Comparison of ENCODE assay signal across 35 cellular contexts in the genomic region with DNA sequence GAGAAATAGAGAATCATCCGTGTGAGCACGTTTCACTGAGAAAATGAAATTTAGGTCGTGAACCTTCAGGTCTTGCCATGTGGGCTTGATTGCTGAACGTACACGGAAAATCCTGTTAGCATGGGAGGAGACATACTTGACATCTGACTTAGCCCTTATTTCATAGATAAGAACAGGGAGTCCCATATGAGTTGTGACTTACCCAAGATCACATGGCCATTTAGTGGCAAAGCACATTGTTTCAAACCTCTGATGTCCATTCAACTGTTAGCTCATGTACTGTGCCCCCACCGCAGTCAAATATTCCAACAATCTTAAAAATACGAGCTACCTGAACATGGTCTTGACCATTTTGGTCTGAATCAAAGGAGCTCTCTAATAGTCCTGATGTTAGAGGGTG.
"Had no signal": no experiment of that assay in that cellular context is flagged by ENCODE, and none has a peak within 500 bp of the region (broad histone marks: within the 10 kb centered on the region; RNA-seq: fewer than 3 reads in every experiment).

No MANE protein-coding gene starts in this region.

- H3K9ac ChIP-seq: KMS-11 had no signal

- H3K9me3 ChIP-seq: MG63 had no signal

- H3K4me2 ChIP-seq: KMS-11 had no signal

- H3K27me3 ChIP-seq: MG63 had no signal

- H3K27ac ChIP-seq: KMS-11 had no signal

- DNase-seq: Karpas-422, Kasumi-1, MG63, MM.1S, MV-4-11, NCI-H1048, NCI-H1092, NCI-H1092 treated with DMSO at 0.1 percent for 48 hours, NCI-H1105, NCI-H1105 treated with DMSO at 0.1 percent for 48 hours, NCI-H1417, NCI-H1417 treated with DMSO at 0.1 percent for 48 hours, NCI-H1436, NCI-H1436 treated with DMSO at 0.1 percent for 48 hours, NCI-H146, NCI-H1694, NCI-H1694 treated with DMSO at 0.1 percent for 48 hours, NCI-H187, NCI-H187 treated with DMSO at 0.1 percent for 48 hours, NCI-H1930, NCI-H2029, NCI-H2029 treated with DMSO at 0.1 percent for 48 hours, NCI-H2081, NCI-H2081 treated with DMSO at 0.1 percent for 48 hours, NCI-H2107, NCI-H2171 treated with DMSO at 0.1 percent for 48 hours, NCI-H2227 treated with DMSO at 0.1 percent for 48 hours, NCI-H226, NCI-H345, NCI-H446, NCI-H446 treated with DMSO at 0.1 percent for 48 hours, NCI-H510A, NCI-H510A treated with DMSO at 0.1 percent for 48 hours, NCI-H524 had no signal

- H3K36me3 ChIP-seq: MG63 had no signal

- H3K4me3 ChIP-seq: MG63 had no signal
